21 cellular contexts compared by ENCODE assay signal in the genomic region with DNA sequence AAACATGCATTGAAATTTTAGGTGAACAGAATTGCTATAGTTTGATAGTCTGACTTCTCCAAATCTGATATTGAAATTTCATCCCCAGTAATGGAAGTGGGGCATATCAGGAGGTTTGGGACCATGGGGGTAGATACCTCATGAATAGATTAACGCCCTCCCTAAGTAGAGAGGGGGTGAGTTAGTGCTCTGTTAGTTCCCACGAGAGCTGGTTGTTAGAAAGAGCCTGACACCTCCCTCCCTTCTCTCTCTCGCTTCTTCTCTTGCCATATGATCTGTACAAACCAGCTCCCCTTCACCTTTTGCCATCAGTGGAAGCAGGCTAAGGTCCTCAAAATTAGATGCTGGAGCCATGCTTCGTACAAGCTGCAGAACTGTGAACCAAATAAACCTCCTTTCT.
A peak's percentile ranks its signal among the peaks of the same experiment; 100 is the strongest.
DNase-seq lines count a peak whose midpoint lies in the region; ATAC-seq lines count a peak whose summit lies in the region.
"Had no signal": no experiment of that assay in that cellular context is flagged by ENCODE, and none has a peak within 500 bp of the region (broad histone marks: within the 10 kb centered on the region; RNA-seq: fewer than 3 reads in every experiment).

No MANE protein-coding gene starts in this region.

- peak overlapping the region in 3 of 4 donors; percentile 5 to 83 (median 81) for H3K4me3 Mint-ChIP-seq in IgD-negative memory B cell
- peak overlapping the region; percentile 12 to 18 for H3K4me3 Mint-ChIP-seq in stimulated activated naive B cell treated with anti-CD40 and anti-IgM and Interleukin-4, amounts not matched to agents 10 μg/mL and 1 μg/mL and 100 μg/mL, for 72 hours
- H3K4me3 Mint-ChIP-seq: CD4-positive, CD25-positive, alpha-beta regulatory T cell; natural killer cell treated with Interleukin-12 subunit alpha and Interleukin-12 subunit beta and Interleukin-15 and Interleukin-18, amount 100 ng/mL, for 72 hours had no signal

- peaks cover 19 to 31% (median 30%) of the 10 kb centered on the region in 3 donors for H3K4me1 Mint-ChIP-seq in IgD-negative memory B cell
- peaks cover 12 to 36% of the 10 kb centered on the region in 2 donors for H3K4me1 Mint-ChIP-seq in stimulated activated naive B cell treated with anti-CD40 and anti-IgM and Interleukin-4, amounts not matched to agents 10 μg/mL and 1 μg/mL and 100 μg/mL, for 72 hours
- H3K4me1 Mint-ChIP-seq: CD4-positive, CD25-positive, alpha-beta regulatory T cell had no signal

- DNase-seq in stimulated activated naive B cell treated with anti-CD40 and anti-IgM and Interleukin-4, amounts not matched to agents 10 μg/mL and 1 μg/mL and 100 μg/mL, for 72 hours = no peak
- no peak for DNase-seq in activated CD8-positive, alpha-beta memory T cell treated with anti-CD3 and anti-CD28 coated beads, Interleukin-2, amount 50 U/mL, for 48 hours
- DNase-seq in DMS 273 treated with DMSO at 0.1 percent for 48 hours (lab: John Stamatoyannopoulos, UW) = no peak
- DNase-seq: activated CD4-positive, alpha-beta T cell treated with anti-CD3 and anti-CD28 coated beads, Interleukin-2, amount 50 U/mL, for 48 hours; activated effector memory CD4-positive, alpha-beta T cell treated with Interleukin-2 at 50 U/mL for 16 hours; CD4-positive, CD25-positive, alpha-beta regulatory T cell; cerebellar nuclear complex; effector CD4-positive, alpha-beta T cell; foreskin keratinocyte; hippocampal formation; KG1; left ventricle myocardium superior; midbrain; NCI-H69; stimulated activated CD8-positive, alpha-beta memory T cell treated with anti-CD3 and anti-CD28 coated beads, Interleukin-4, amount 100 ng/mL, for 48 hours had no signal

- no peaks in the 10 kb centered on the region for H3K27me3 Mint-ChIP-seq in IgD-negative memory B cell
- no peaks in the 10 kb centered on the region for H3K27me3 Mint-ChIP-seq in stimulated activated naive B cell treated with anti-CD40 and anti-IgM and Interleukin-4, amounts not matched to agents 10 μg/mL and 1 μg/mL and 100 μg/mL, for 72 hours
- H3K27me3 Mint-ChIP-seq: CD4-positive, CD25-positive, alpha-beta regulatory T cell; natural killer cell treated with Interleukin-12 subunit alpha and Interleukin-12 subunit beta and Interleukin-15 and Interleukin-18, amount 100 ng/mL, for 72 hours had no signal

- peak overlapping the region in 2 of 3 donors; percentile 6 to 79 for H3K27ac Mint-ChIP-seq in IgD-negative memory B cell
- H3K27ac Mint-ChIP-seq in stimulated activated naive B cell treated with anti-CD40 and anti-IgM and Interleukin-4, amounts not matched to agents 10 μg/mL and 1 μg/mL and 100 μg/mL, for 72 hours = peak overlapping the region; percentile 52
- H3K27ac Mint-ChIP-seq: natural killer cell treated with Interleukin-12 subunit alpha and Interleukin-12 subunit beta and Interleukin-15 and Interleukin-18, amount 100 ng/mL, for 72 hours had no signal

- no peaks in the 10 kb centered on the region for H3K36me3 Mint-ChIP-seq in IgD-negative memory B cell
- H3K36me3 Mint-ChIP-seq in stimulated activated naive B cell treated with anti-CD40 and anti-IgM and Interleukin-4, amounts not matched to agents 10 μg/mL and 1 μg/mL and 100 μg/mL, for 72 hours = peaks cover 0 to 2% of the 10 kb centered on the region in 2 donors
- H3K36me3 Mint-ChIP-seq: CD4-positive, CD25-positive, alpha-beta regulatory T cell; natural killer cell treated with Interleukin-12 subunit alpha and Interleukin-12 subunit beta and Interleukin-15 and Interleukin-18, amount 100 ng/mL, for 72 hours had no signal

- H3K9me3 Mint-ChIP-seq in IgD-negative memory B cell = no peaks in the 10 kb centered on the region
- H3K9me3 Mint-ChIP-seq in stimulated activated naive B cell treated with anti-CD40 and anti-IgM and Interleukin-4, amounts not matched to agents 10 μg/mL and 1 μg/mL and 100 μg/mL, for 72 hours = no peaks in the 10 kb centered on the region
- H3K9me3 Mint-ChIP-seq: CD4-positive, CD25-positive, alpha-beta regulatory T cell; natural killer cell treated with Interleukin-12 subunit alpha and Interleukin-12 subunit beta and Interleukin-15 and Interleukin-18, amount 100 ng/mL, for 72 hours had no signal

- ATAC-seq in GM18858 (IDR thresholded peaks at IDR 0.05; ENCODE audit: unreplicated experiment) (peak; percentile 17), GM21825 (IDR thresholded peaks at IDR 0.05; ENCODE audit: unreplicated experiment) (peak; percentile 36), HG03469 (IDR thresholded peaks at IDR 0.05; ENCODE audit: unreplicated experiment) (no peak)
- ATAC-seq in stimulated activated naive B cell treated with anti-CD40 and anti-IgM and Interleukin-4, amounts not matched to agents 10 μg/mL and 1 μg/mL and 100 μg/mL, for 72 hours (replicated peaks) = peak; percentile 67 to 71
- ATAC-seq: foreskin keratinocyte, left ventricle myocardium superior, SK-N-SH treated with all-trans-retinoic acid at 6 μM for 48 hours had no signal
